Comparison of ENCODE assay signal across 1 cellular context in the genomic region with DNA sequence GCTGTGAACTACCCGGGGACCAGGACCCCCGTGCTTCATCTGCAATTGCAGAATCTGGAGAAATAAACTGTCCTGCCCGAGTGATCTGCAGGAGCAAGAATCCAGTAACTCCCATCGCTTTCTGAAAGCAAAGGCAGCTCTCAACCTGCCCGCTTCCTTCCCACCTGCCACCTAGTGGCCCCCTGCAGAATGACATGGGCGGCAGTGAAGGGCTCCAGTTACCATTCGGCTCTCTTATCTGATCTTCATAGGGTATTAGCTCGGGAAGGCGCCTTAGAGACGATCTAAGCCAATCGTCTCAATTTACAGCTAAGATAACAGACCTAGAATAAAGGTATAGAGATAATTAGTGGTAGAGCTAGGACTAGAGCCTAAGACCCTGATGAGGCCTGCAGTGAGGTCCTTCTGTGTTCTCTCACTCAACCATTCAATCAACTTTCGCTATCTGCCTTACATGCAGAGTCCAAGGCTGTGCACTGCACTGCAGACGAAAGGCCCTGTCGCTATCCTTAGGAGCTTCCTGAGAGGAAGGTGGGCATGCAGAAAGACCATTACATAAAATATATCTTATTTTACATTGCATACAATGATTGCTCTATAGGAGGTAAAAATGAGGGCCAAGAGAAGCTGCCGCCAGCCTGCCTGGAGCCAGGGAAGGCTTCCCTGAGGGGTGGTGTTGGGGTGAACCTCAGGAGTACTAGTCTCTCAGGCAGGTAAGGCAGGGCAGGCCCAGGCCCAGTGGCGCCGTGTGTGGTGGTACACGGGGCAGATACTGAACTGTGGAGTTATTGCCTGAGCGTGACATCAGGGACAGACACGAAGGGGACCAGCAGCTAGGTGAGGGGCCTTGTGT.
TF ChIP-seq lines count a peak whose summit lies in the region.

No MANE protein-coding gene starts in this region.

TF ChIP-seq in HepG2, 621 proteins besides CTCF, POLR2A, EP300 and RAD21 (continued from another document):
- TF ChIP-seq, protein P1, sequence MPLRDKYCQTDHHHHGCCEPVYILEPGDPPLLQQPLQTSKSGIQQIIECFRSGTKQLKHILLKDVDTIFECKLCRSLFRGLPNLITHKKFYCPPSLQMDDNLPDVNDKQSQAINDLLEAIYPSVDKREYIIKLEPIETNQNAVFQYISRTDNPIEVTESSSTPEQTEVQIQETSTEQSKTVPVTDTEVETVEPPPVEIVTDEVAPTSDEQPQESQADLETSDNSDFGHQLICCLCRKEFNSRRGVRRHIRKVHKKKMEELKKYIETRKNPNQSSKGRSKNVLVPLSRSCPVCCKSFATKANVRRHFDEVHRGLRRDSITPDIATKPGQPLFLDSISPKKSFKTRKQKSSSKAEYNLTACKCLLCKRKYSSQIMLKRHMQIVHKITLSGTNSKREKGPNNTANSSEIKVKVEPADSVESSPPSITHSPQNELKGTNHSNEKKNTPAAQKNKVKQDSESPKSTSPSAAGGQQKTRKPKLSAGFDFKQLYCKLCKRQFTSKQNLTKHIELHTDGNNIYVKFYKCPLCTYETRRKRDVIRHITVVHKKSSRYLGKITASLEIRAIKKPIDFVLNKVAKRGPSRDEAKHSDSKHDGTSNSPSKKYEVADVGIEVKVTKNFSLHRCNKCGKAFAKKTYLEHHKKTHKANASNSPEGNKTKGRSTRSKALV (CRISPR knock-in tag; IDR thresholded peaks at IDR 0.05) = 0 out of 2 replicates have a peak, but pooled peaks have one; percentile 42
- TF ChIP-seq HNF4G (IDR thresholded peaks at IDR 0.05; ENCODE audit: borderline replicate concordance, low read depth, low read length) (no peak), HNF4G (CRISPR knock-in tag; IDR thresholded peaks at IDR 0.05; ENCODE audit: borderline replicate concordance, low read depth) (0 out of 2 replicates have a peak, but pooled peaks have one; percentile 53), SSRP1 (CRISPR knock-in tag; IDR thresholded peaks at IDR 0.05) (peak; percentile 52; the same call in 1 of the 2 replicates), ZNF792 (CRISPR knock-in tag; IDR thresholded peaks at IDR 0.05) (peak; percentile 72; the same call in 1 of the 2 replicates), ZSCAN31 (CRISPR knock-in tag; IDR thresholded peaks at IDR 0.05; ENCODE audit: low read depth) (no peak), ATF4 (CRISPR knock-in tag; IDR thresholded peaks at IDR 0.05) (no peak), ZNF224 (CRISPR knock-in tag; IDR thresholded peaks at IDR 0.05) (0 out of 2 replicates have a peak, but pooled peaks have one; percentile 58), DRAP1 (CRISPR knock-in tag; IDR thresholded peaks at IDR 0.05) (peak; percentile 44; the same call in 1 of the 2 replicates), HMG20A (CRISPR knock-in tag; IDR thresholded peaks at IDR 0.05; ENCODE audit: borderline replicate concordance) (peak; percentile 16; the same call in 1 of the 2 replicates)
- TF ChIP-seq, protein P2, sequence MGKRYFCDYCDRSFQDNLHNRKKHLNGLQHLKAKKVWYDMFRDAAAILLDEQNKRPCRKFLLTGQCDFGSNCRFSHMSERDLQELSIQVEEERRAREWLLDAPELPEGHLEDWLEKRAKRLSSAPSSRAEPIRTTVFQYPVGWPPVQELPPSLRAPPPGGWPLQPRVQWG (CRISPR knock-in tag; IDR thresholded peaks at IDR 0.05; ENCODE audit: borderline replicate concordance, low read depth) = no peak; the same call in 1 of the 2 replicates
- TF ChIP-seq, protein P3, sequence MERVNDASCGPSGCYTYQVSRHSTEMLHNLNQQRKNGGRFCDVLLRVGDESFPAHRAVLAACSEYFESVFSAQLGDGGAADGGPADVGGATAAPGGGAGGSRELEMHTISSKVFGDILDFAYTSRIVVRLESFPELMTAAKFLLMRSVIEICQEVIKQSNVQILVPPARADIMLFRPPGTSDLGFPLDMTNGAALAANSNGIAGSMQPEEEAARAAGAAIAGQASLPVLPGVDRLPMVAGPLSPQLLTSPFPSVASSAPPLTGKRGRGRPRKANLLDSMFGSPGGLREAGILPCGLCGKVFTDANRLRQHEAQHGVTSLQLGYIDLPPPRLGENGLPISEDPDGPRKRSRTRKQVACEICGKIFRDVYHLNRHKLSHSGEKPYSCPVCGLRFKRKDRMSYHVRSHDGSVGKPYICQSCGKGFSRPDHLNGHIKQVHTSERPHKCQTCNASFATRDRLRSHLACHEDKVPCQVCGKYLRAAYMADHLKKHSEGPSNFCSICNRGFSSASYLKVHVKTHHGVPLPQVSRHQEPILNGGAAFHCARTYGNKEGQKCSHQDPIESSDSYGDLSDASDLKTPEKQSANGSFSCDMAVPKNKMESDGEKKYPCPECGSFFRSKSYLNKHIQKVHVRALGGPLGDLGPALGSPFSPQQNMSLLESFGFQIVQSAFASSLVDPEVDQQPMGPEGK (CRISPR knock-in tag; IDR thresholded peaks at IDR 0.05) = peak; percentile 60; the same call in 1 of the 2 replicates
TF ChIP-seq in HepG2: peak in this region for 103.
